ENCODE assay signal across 26 cellular contexts in the genomic region with DNA sequence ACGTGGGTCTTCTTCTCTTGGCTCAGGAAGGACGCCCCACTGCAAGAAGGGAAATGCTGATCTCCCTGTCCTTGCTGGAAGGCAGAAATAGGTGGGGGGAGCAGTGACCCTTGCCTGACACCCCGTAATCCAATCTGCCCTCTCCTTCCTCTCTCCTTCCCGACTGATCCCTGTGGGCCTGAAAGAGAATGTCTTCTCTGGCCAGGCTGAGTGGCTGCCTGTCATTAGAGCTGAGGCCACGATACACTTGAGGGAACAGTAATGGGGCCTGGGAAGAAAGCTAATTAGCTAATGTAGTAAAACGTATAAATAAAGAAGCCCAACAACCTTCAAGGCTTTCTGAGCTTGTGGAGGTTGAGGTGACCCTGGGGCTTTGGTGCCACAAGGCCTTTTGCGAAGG.
"Had no signal": no experiment of that assay in that cellular context is flagged by ENCODE, and none has a peak within 500 bp of the region (broad histone marks: within the 10 kb centered on the region; RNA-seq: fewer than 3 reads in every experiment).

No MANE protein-coding gene starts in this region.

- H3K9me3 ChIP-seq: ascending aorta, esophagus muscularis mucosa, heart right ventricle, right lobe of liver, thoracic aorta, upper lobe of left lung, vagina had no signal

- DNase-seq: activated CD4-positive, alpha-beta memory T cell treated with anti-CD3 and anti-CD28 coated beads for 36 hours; activated CD4-positive, alpha-beta T cell treated with anti-CD3 and anti-CD28 coated beads, Interleukin-2, amount 10 ng/mL, durations not matched to agents 24 days and 14 days; activated CD8-positive, alpha-beta memory T cell treated with anti-CD3 and anti-CD28 coated beads, Interleukin-2, amount 50 U/mL, for 48 hours; activated gamma-delta T cell; activated naive CD4-positive, alpha-beta T cell treated with anti-CD3 and anti-CD28 coated beads, Interleukin-2, amount 10 ng/mL, durations not matched to agents 7 days and 5 days; activated naive CD8-positive, alpha-beta T cell treated with anti-CD3 and anti-CD28 coated beads, Interleukin-2, amount 10 ng/mL, durations not matched to agents 7 days and 5 days; activated T-cell treated with anti-CD3 and anti-CD28 coated beads, Interleukin-2, amount 50 U/mL, for 24 hours; brain microvascular endothelial cell; foreskin keratinocyte; heart right ventricle; left ventricle myocardium superior; naive thymus-derived CD4-positive, alpha-beta T cell; posterior cingulate gyrus; stimulated activated CD4-positive, alpha-beta T cell treated with anti-CD3 and anti-CD28 coated beads, Interleukin-2, amount 100 ng/mL, for 48 hours; stimulated activated naive CD8-positive, alpha-beta T cell treated with anti-CD3 and anti-CD28 coated beads, Interleukin-15, Interleukin-2, amounts not matched to agents 100 U/mL and 50 U/mL, for 24 hours; T-helper 17 cell; T1000; WERI-Rb-1 had no signal

- H3K9ac ChIP-seq: neural progenitor cell had no signal

- H3K27me3 ChIP-seq: ascending aorta, brain microvascular endothelial cell, esophagus muscularis mucosa, foreskin keratinocyte, heart right ventricle, neural progenitor cell, right lobe of liver, upper lobe of left lung, vagina had no signal

- H3K4me3 ChIP-seq: ascending aorta, esophagus muscularis mucosa, heart right ventricle, neural progenitor cell, right lobe of liver, thoracic aorta, upper lobe of left lung, vagina had no signal

- ATAC-seq: activated CD4-positive, CD25-positive, alpha-beta regulatory T cell treated with anti-CD3 and anti-CD28 coated beads, Interleukin-2, amount 50 U/mL, for 24 hours; foreskin keratinocyte; left ventricle myocardium superior; naive thymus-derived CD4-positive, alpha-beta T cell; stimulated activated naive CD8-positive, alpha-beta T cell treated with anti-CD3 and anti-CD28 coated beads, Interleukin-15, Interleukin-2, amounts not matched to agents 100 U/mL and 50 U/mL, for 24 hours; T-helper 17 cell had no signal

- H3K4me1 ChIP-seq: ascending aorta, esophagus muscularis mucosa, vagina had no signal

- H3K27ac ChIP-seq: ascending aorta, brain microvascular endothelial cell, esophagus muscularis mucosa, foreskin keratinocyte, heart right ventricle, neural progenitor cell, right lobe of liver, thoracic aorta, upper lobe of left lung, vagina, WERI-Rb-1 had no signal

- H2AFZ ChIP-seq: neural progenitor cell had no signal

- H3K4me2 ChIP-seq: neural progenitor cell had no signal

- H3K36me3 ChIP-seq: ascending aorta, brain microvascular endothelial cell, esophagus muscularis mucosa, heart right ventricle, neural progenitor cell, right lobe of liver, thoracic aorta, upper lobe of left lung, vagina, WERI-Rb-1 had no signal
